ENCODE assay signal across 28 cellular contexts in genomic region chr11:126253265-126253664, GRCh38.
"Had no signal": no experiment of that assay in that cellular context is flagged by ENCODE, and none has a peak within 500 bp of the region (broad histone marks: within the 10 kb centered on the region; RNA-seq: fewer than 3 reads in every experiment).

No MANE protein-coding gene starts in this region.

- H3K4me3 Mint-ChIP-seq: stimulated activated effector memory CD8-positive, alpha-beta T cell treated with anti-CD3 and anti-CD28 coated beads, Interleukin-12 subunit alpha, Interleukin-12 subunit beta, amount 100 ng/mL, for 72 hours; stimulated activated memory B cell treated with anti-CD40 and anti-IgM and Interleukin-4, amounts not matched to agents 10 μg/mL and 1 μg/mL and 100 μg/mL, for 72 hours; stimulated activated naive B cell treated with anti-CD40 and anti-IgM and Interleukin-4, amounts not matched to agents 10 μg/mL and 1 μg/mL and 100 μg/mL, for 72 hours; stimulated activated naive CD8-positive, alpha-beta T cell treated with anti-CD3 and anti-CD28 coated beads, Interleukin-15, amount 100 ng/mL, for 72 hours; stimulated activated naive CD8-positive, alpha-beta T cell treated with anti-CD3 and anti-CD28 coated beads, Interleukin-15, Interleukin-2, amounts not matched to agents 100 ng/mL and 50 ng/mL, for 24 hours; type B pancreatic cell had no signal

- H3K4me1 ChIP-seq: suprapubic skin, thyroid gland, tibial artery, tibial nerve, transverse colon, upper lobe of left lung, upper lobe of right lung, uterus, vagina had no signal

- H3K27ac Mint-ChIP-seq: stimulated activated effector memory CD8-positive, alpha-beta T cell treated with anti-CD3 and anti-CD28 coated beads, Interleukin-12 subunit alpha, Interleukin-12 subunit beta, amount 100 ng/mL, for 72 hours; stimulated activated memory B cell treated with anti-CD40 and anti-IgM and Interleukin-4, amounts not matched to agents 10 μg/mL and 1 μg/mL and 100 μg/mL, for 72 hours; stimulated activated naive B cell treated with anti-CD40 and anti-IgM and Interleukin-4, amounts not matched to agents 10 μg/mL and 1 μg/mL and 100 μg/mL, for 72 hours; stimulated activated naive CD8-positive, alpha-beta T cell treated with anti-CD3 and anti-CD28 coated beads, Interleukin-15, amount 100 ng/mL, for 72 hours; stimulated activated naive CD8-positive, alpha-beta T cell treated with anti-CD3 and anti-CD28 coated beads, Interleukin-15, Interleukin-2, amounts not matched to agents 100 ng/mL and 50 ng/mL, for 24 hours; type B pancreatic cell had no signal

- H3K36me3 ChIP-seq: uterus, vagina had no signal

- ATAC-seq: stimulated activated effector memory CD8-positive, alpha-beta T cell treated with anti-CD3 and anti-CD28 coated beads, Interleukin-12 subunit alpha, Interleukin-12 subunit beta, amount 100 ng/mL, for 72 hours; stimulated activated memory B cell treated with anti-CD40 and anti-IgM and Interleukin-4, amounts not matched to agents 10 μg/mL and 1 μg/mL and 100 μg/mL, for 72 hours; stimulated activated naive B cell treated with anti-CD40 and anti-IgM and Interleukin-4, amounts not matched to agents 10 μg/mL and 1 μg/mL and 100 μg/mL, for 72 hours; stimulated activated naive CD8-positive, alpha-beta T cell treated with anti-CD3 and anti-CD28 coated beads, Interleukin-15, amount 100 ng/mL, for 72 hours; stimulated activated naive CD8-positive, alpha-beta T cell treated with anti-CD3 and anti-CD28 coated beads, Interleukin-15, Interleukin-2, amounts not matched to agents 100 U/mL and 50 U/mL, for 24 hours; upper lobe of right lung had no signal

- H3K27me3 ChIP-seq: stomach, suprapubic skin, testis, thyroid gland, tibial artery, tibial nerve, transverse colon, upper lobe of left lung, upper lobe of right lung, uterus, vagina had no signal

- FAIRE-seq: urothelium cell line had no signal

- H3K4me1 Mint-ChIP-seq: stimulated activated effector memory CD8-positive, alpha-beta T cell treated with anti-CD3 and anti-CD28 coated beads, Interleukin-12 subunit alpha, Interleukin-12 subunit beta, amount 100 ng/mL, for 72 hours; stimulated activated memory B cell treated with anti-CD40 and anti-IgM and Interleukin-4, amounts not matched to agents 10 μg/mL and 1 μg/mL and 100 μg/mL, for 72 hours; stimulated activated naive CD8-positive, alpha-beta T cell treated with anti-CD3 and anti-CD28 coated beads, Interleukin-15, amount 100 ng/mL, for 72 hours had no signal

- H3K9me3 Mint-ChIP-seq: stimulated activated effector memory CD8-positive, alpha-beta T cell treated with anti-CD3 and anti-CD28 coated beads, Interleukin-12 subunit alpha, Interleukin-12 subunit beta, amount 100 ng/mL, for 72 hours; stimulated activated memory B cell treated with anti-CD40 and anti-IgM and Interleukin-4, amounts not matched to agents 10 μg/mL and 1 μg/mL and 100 μg/mL, for 72 hours; stimulated activated naive B cell treated with anti-CD40 and anti-IgM and Interleukin-4, amounts not matched to agents 10 μg/mL and 1 μg/mL and 100 μg/mL, for 72 hours; stimulated activated naive CD8-positive, alpha-beta T cell treated with anti-CD3 and anti-CD28 coated beads, Interleukin-15, amount 100 ng/mL, for 72 hours; stimulated activated naive CD8-positive, alpha-beta T cell treated with anti-CD3 and anti-CD28 coated beads, Interleukin-15, Interleukin-2, amounts not matched to agents 100 ng/mL and 50 ng/mL, for 24 hours; type B pancreatic cell had no signal

- H3K27me3 Mint-ChIP-seq: stimulated activated memory B cell treated with anti-CD40 and anti-IgM and Interleukin-4, amounts not matched to agents 10 μg/mL and 1 μg/mL and 100 μg/mL, for 72 hours; stimulated activated naive B cell treated with anti-CD40 and anti-IgM and Interleukin-4, amounts not matched to agents 10 μg/mL and 1 μg/mL and 100 μg/mL, for 72 hours; stimulated activated naive CD8-positive, alpha-beta T cell treated with anti-CD3 and anti-CD28 coated beads, Interleukin-15, amount 100 ng/mL, for 72 hours; stimulated activated naive CD8-positive, alpha-beta T cell treated with anti-CD3 and anti-CD28 coated beads, Interleukin-15, Interleukin-2, amounts not matched to agents 100 ng/mL and 50 ng/mL, for 24 hours; type B pancreatic cell had no signal

- H3K27ac ChIP-seq: stomach, suprapubic skin, testis, thoracic aorta, thyroid gland, tibial artery, tibial nerve, transverse colon, upper lobe of left lung, upper lobe of right lung, uterus, vagina had no signal

- DNase-seq: stimulated activated CD4-positive, alpha-beta T cell treated with anti-CD3 and anti-CD28 coated beads, Interleukin-2, amount 100 ng/mL, for 48 hours; stimulated activated CD4-positive, alpha-beta T cell treated with anti-CD3 and anti-CD28 coated beads, Interleukin-4, amount 100 ng/mL, for 1 hour; stimulated activated CD4-positive, alpha-beta T cell treated with anti-CD3 and anti-CD28 coated beads, Interleukin-4, amount 100 ng/mL, for 24 hours; stimulated activated CD4-positive, alpha-beta T cell treated with anti-CD3 and anti-CD28 coated beads, Interleukin-4, amount 100 ng/mL, for 4 hours; stimulated activated CD8-positive, alpha-beta memory T cell treated with anti-CD3 and anti-CD28 coated beads, Interleukin-4, amount 100 ng/mL, for 48 hours; stimulated activated naive B cell treated with anti-CD40 and anti-IgM and Interleukin-4, amounts not matched to agents 10 μg/mL and 1 μg/mL and 100 μg/mL, for 72 hours; stimulated activated naive CD4-positive, alpha-beta T cell; stimulated activated naive CD4-positive, alpha-beta T cell treated with Interleukin-2 at 50 U/mL for 16 hours; stimulated activated naive CD8-positive, alpha-beta T cell treated with anti-CD3 and anti-CD28 coated beads, Interleukin-15, amount 100 ng/mL, for 72 hours; stimulated activated naive CD8-positive, alpha-beta T cell treated with anti-CD3 and anti-CD28 coated beads, Interleukin-15, Interleukin-2, amounts not matched to agents 100 U/mL and 50 U/mL, for 24 hours; stomach; substantia nigra; testis; thyroid gland; tibial artery; transverse colon; upper lobe of left lung; upper lobe of right lung; uterus had no signal

- H3K4me3 ChIP-seq: stomach, suprapubic skin, testis, thoracic aorta, thyroid gland, tibial artery, tibial nerve, transverse colon, upper lobe of left lung, upper lobe of right lung, uterus, vagina had no signal

- H3K9me3 ChIP-seq: stomach, suprapubic skin, testis, thoracic aorta, thyroid gland, tibial artery, tibial nerve, transverse colon, upper lobe of left lung, upper lobe of right lung, uterus, vagina had no signal
